Comparison of ENCODE assay signal across 10 cellular contexts in genomic region chr3:187210555-187211327, GRCh38. TPM values are rescaled to one million over a fixed set of nuclear protein-coding genes. Genes with fewer than 3 reads are reported as not detected.
DNase-seq lines count a peak whose midpoint lies in the region; ATAC-seq and TF ChIP-seq lines count a peak whose summit lies in the region.
"Had no signal": no experiment of that assay in that cellular context is flagged by ENCODE, and none has a peak within 500 bp of the region (broad histone marks: within the 10 kb centered on the region; RNA-seq: fewer than 3 reads in every experiment).

No MANE protein-coding gene starts in this region.

- POLR2A ChIA-PET in OCI-LY7 (lab: Charles Lee) = interaction anchor here (0.5 to 1.2 kb wide), 7 partner anchors 11 to 247 kb away, joined by 3 to 12 read pairs (median 4); no protein-coding TSS in a partner anchor
- POLR2A ChIA-PET in RWPE1 (lab: Yijun Ruan, JAX; ENCODE audit: low non-redundant PET) = no interaction called here

- H3K36me3 ChIP-seq in hepatocyte (replicated peaks; ENCODE audit: insufficient read depth, low read depth) (no peaks in the 10 kb centered on the region), OCI-LY7 (ENCODE audit: insufficient read depth, low read length) (no peaks in the 10 kb centered on the region)

- H2AFZ ChIP-seq in hepatocyte (no peak overlapping the region), OCI-LY7 (ENCODE audit: low read length) (no peak overlapping the region)

- H3K4me1 ChIP-seq in hepatocyte (ENCODE audit: insufficient read depth) (peaks cover 19% of the 10 kb centered on the region), OCI-LY7 (ENCODE audit: insufficient read depth, low read length, poor library complexity, severe bottlenecking) (no peaks in the 10 kb centered on the region)
- H3K4me1 ChIP-seq: A549 had no signal

- in situ Hi-C loops in GM13977 (cut with MboI; ENCODE audit: low pct_unique_long_range_greater_than_20kb, low sequenced_read_pairs, unreplicated experiment) = no loop called here

- H3K4me3 ChIP-seq in hepatocyte = no peak overlapping the region
- no peak overlapping the region for H3K4me3 ChIP-seq in OCI-LY7 (ENCODE audit: low read depth, low read length, poor library complexity, severe bottlenecking)
- H3K4me3 ChIP-seq: A549 had no signal

- CTCF ChIA-PET in OCI-LY7 (lab: Charles Lee; ENCODE audit: unreplicated experiment) = interaction anchor here (0.5 to 0.9 kb wide), 3 partner anchors 9 to 10 kb away, joined by 3 read pairs; no protein-coding TSS in a partner anchor
- CTCF ChIA-PET in RWPE1 (lab: Yijun Ruan, JAX) = interaction anchor here (0.6 kb wide), 1 partner anchor 554 kb away, joined by 3 read pairs; no protein-coding TSS in a partner anchor

- TF ChIP-seq CTCF in hepatocyte (IDR thresholded peaks at IDR 0.05; ENCODE audit: poor library complexity) = no peak
- no peak for TF ChIP-seq CTCF in OCI-LY7 (conservative IDR thresholded peaks at IDR 0.05; ENCODE audit: low read length)
- TF ChIP-seq CTCF in RWPE1 (conservative IDR thresholded peaks at IDR 0.05; ENCODE audit: low read depth) = no peak
- TF ChIP-seq CTCF in GM13977 (IDR thresholded peaks at IDR 0.05; ENCODE audit: extremely low read depth, insufficient read depth, missing control alignments) = no peak

- H3K9me3 ChIP-seq in hepatocyte (ENCODE audit: low read depth) (no peaks in the 10 kb centered on the region), OCI-LY7 (ENCODE audit: low read length) (no peaks in the 10 kb centered on the region)

- ATAC-seq in GM21528 (IDR thresholded peaks at IDR 0.05; ENCODE audit: low FRiP score, unreplicated experiment) = peak; percentile 90
- ATAC-seq: A549; activated CD4-positive, alpha-beta T cell treated with anti-CD3 and anti-CD28 coated beads for 36 hours had no signal

- intact Hi-C loops in OCI-LY7 (cut with micrococcal nuclease; ENCODE audit: unreplicated experiment) = loop anchor here (2.0 kb wide), 1 partner anchor 42 kb away; no protein-coding TSS in a partner anchor

- H3K27me3 ChIP-seq in hepatocyte = no peaks in the 10 kb centered on the region

- H3K27ac ChIP-seq in hepatocyte = peak overlapping the region; percentile 21
- no peak overlapping the region for H3K27ac ChIP-seq in OCI-LY7 (ENCODE audit: low read depth, low read length, poor library complexity, severe bottlenecking)
- H3K27ac ChIP-seq in RWPE1 = no peak overlapping the region
- H3K27ac ChIP-seq: A549 had no signal

- WGBS in hepatocyte (ENCODE audit: low lambda C conversion rate, missing lambda C conversion rate) = 47% methylated on average over 5 of the region's 5 CpGs

- no TSS peak for BruUV-seq in OCI-LY7 (replicated peaks; lab: Mats Ljungman, UMichigan)

- DNase-seq in A172 (ENCODE audit: low spot score) = peak; percentile 49
- DNase-seq in NCI-H226 = peak; percentile 18
- DNase-seq in hepatocyte (ENCODE audit: low spot score) = no peak
- no peak for DNase-seq in OCI-LY7 (ENCODE audit: low spot score)
- DNase-seq in RWPE1 (ENCODE audit: low spot score) = no peak
- no peak for DNase-seq in NAMALWA (ENCODE audit: low spot score)
- DNase-seq in GM13977 (ENCODE audit: low spot score) = no peak
- DNase-seq: activated CD4-positive, alpha-beta T cell treated with anti-CD3 and anti-CD28 coated beads for 36 hours had no signal

- H4K20me1 ChIP-seq in hepatocyte (ENCODE audit: insufficient read depth, poor library complexity, severe bottlenecking) = no peaks in the 10 kb centered on the region
- H4K20me1 ChIP-seq in OCI-LY7 (ENCODE audit: insufficient read depth, low read length) = no peaks in the 10 kb centered on the region

- H3K9me2 ChIP-seq in hepatocyte (replicated peaks; ENCODE audit: insufficient read depth) (no peaks in the 10 kb centered on the region), OCI-LY7 (ENCODE audit: insufficient read depth, low read length) (no peaks in the 10 kb centered on the region)

- H3K4me2 ChIP-seq in hepatocyte (peak overlapping the region; percentile 58), OCI-LY7 (ENCODE audit: low read length) (no peak overlapping the region)
- H3K4me2 ChIP-seq: A549 had no signal

- H3K79me2 ChIP-seq in hepatocyte (no peaks in the 10 kb centered on the region), OCI-LY7 (ENCODE audit: insufficient read depth, low read depth, low read length) (no peaks in the 10 kb centered on the region)

RNA-seq across cellular contexts. Expression of gene RTP1, which starts 13.5 kb away (rescaled TPM):
- not detected in 2 replicates for total RNA-seq in A172 (2014; rRNA removed; shearing (Covaris generic))
- total RNA-seq in hepatocyte (not detected in 2 replicates), OCI-LY7 (2022) (not detected in 2 replicates)
- polyA plus RNA-seq in hepatocyte = not detected in 2 replicates
- total RNA-seq in OCI-LY7 (2014; rRNA removed; shearing (Covaris generic)) = not detected in 2 replicates
- total RNA-seq: activated CD4-positive, alpha-beta T cell treated with anti-CD3 and anti-CD28 coated beads for 36 hours had no signal
- polyA plus RNA-seq: A549 had no signal

Comparison
In these comparisons a context has a peak if more than half of its experiments do, and no peak if none do; other contexts are left out.
1. DNase-seq: peak in A172 (single experiment) and NCI-H226 (single experiment); none in hepatocyte (single experiment), OCI-LY7 (single experiment), RWPE1 (single experiment), NAMALWA (single experiment) and GM13977 (single experiment).